Comparison of ENCODE assay signal across 11 cellular contexts in the genomic region with DNA sequence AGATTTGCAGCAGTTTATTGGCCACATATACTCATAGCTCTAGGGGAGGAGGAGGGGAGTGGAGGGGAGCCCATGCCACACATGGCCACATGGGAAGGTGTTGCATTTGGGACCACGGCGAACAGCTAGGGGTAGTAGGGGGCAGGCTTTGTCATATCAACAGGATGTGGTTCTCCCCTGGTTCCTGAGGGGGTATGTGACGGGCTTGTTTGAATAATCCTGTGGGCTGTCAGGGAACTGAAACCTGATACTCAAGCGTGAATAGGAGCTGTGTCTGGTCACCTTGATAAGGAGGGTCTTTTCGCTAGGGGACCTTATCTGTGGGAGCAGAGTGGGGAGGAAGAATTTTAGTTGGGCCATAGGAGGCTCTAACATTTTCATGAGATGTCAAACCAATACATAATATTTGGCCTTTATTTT.
DNase-seq lines count a peak whose midpoint lies in the region; ATAC-seq, FAIRE-seq and TF ChIP-seq lines count a peak whose summit lies in the region.
"Had no signal": no experiment of that assay in that cellular context is flagged by ENCODE, and none has a peak within 500 bp of the region (broad histone marks: within the 10 kb centered on the region; RNA-seq: fewer than 3 reads in every experiment).

No MANE protein-coding gene starts in this region.

- no peak for TF ChIP-seq CTCF in gastrocnemius medialis (IDR thresholded peaks at IDR 0.05 in 4 of 5, conservative IDR thresholded peaks at IDR 0.05 in 1 of 5)
- no peak for TF ChIP-seq CTCF in Calu3 (IDR thresholded peaks at IDR 0.05; ENCODE audit: unreplicated experiment)

- in situ Hi-C loops in gastrocnemius medialis (cut with MboI; ENCODE audit: low sequenced_read_pairs in 4 of 4), result loop anchor here in 1 of 4 donors (25.0 kb wide), 1 partner anchor 362 kb away; the partner anchor contains the start of gene PTGER3

- no peaks in the 10 kb centered on the region for H3K36me3 Mint-ChIP-seq in Calu3 (ENCODE audit: insufficient read depth, unreplicated experiment)
- H3K36me3 Mint-ChIP-seq: activated naive CD4-positive, alpha-beta T cell treated with anti-CD3 and anti-CD28 coated beads, Interleukin-2, amount 10 ng/mL, durations not matched to agents 7 days and 5 days had no signal

- H3K36me3 ChIP-seq in gastrocnemius medialis (no peaks in the 10 kb centered on the region), small intestine (ENCODE audit: control insufficient read depth in 2 of 2, insufficient read depth in 2 of 2, low read length in 2 of 2) (no peaks in the 10 kb centered on the region)
- H3K36me3 ChIP-seq: esophagus muscularis mucosa had no signal

- intact Hi-C loops in gastrocnemius medialis (cut with DNase I; ENCODE audit: low total_unique reads), result no loop called here
- intact Hi-C loops in Calu3 (cut with micrococcal nuclease; ENCODE audit: unreplicated experiment), result loop anchor here (10.0 kb wide), 1 partner anchor 141 kb away; no protein-coding TSS in a partner anchor

- no peak overlapping the region for H3K4me3 ChIP-seq in gastrocnemius medialis
- H3K4me3 ChIP-seq in small intestine (ENCODE audit: low read depth in 1 of 2, low read length in 2 of 2), result no peak overlapping the region
- H3K4me3 ChIP-seq: esophagus muscularis mucosa had no signal

- no peak for TF ChIP-seq POLR2A in gastrocnemius medialis (IDR thresholded peaks at IDR 0.05)

- no peak for FAIRE-seq in small intestine (lab: Jason Lieb, UNC)

- no peaks in the 10 kb centered on the region for H3K27me3 Mint-ChIP-seq in Calu3 (ENCODE audit: unreplicated experiment)
- H3K27me3 Mint-ChIP-seq: activated naive CD4-positive, alpha-beta T cell treated with anti-CD3 and anti-CD28 coated beads, Interleukin-2, amount 10 ng/mL, durations not matched to agents 7 days and 5 days had no signal

- H3K9me3 Mint-ChIP-seq in Calu3 (ENCODE audit: low read depth, unreplicated experiment), result no peaks in the 10 kb centered on the region
- H3K9me3 Mint-ChIP-seq: activated naive CD4-positive, alpha-beta T cell treated with anti-CD3 and anti-CD28 coated beads, Interleukin-2, amount 10 ng/mL, durations not matched to agents 7 days and 5 days; nephron progenitor cell had no signal

- H3K27me3 ChIP-seq in gastrocnemius medialis, result no peaks in the 10 kb centered on the region
- no peaks in the 10 kb centered on the region for H3K27me3 ChIP-seq in small intestine (ENCODE audit: control insufficient read depth in 2 of 2, insufficient read depth in 2 of 2, low read length in 2 of 2)
- H3K27me3 ChIP-seq: esophagus muscularis mucosa had no signal

- no peak overlapping the region for H3K27ac Mint-ChIP-seq in Calu3 (ENCODE audit: unreplicated experiment)
- H3K27ac Mint-ChIP-seq: activated naive CD4-positive, alpha-beta T cell treated with anti-CD3 and anti-CD28 coated beads, Interleukin-2, amount 10 ng/mL, durations not matched to agents 7 days and 5 days; nephron progenitor cell had no signal

- H3K4me1 Mint-ChIP-seq in Calu3 (ENCODE audit: low read depth, unreplicated experiment), result no peaks in the 10 kb centered on the region
- H3K4me1 Mint-ChIP-seq: activated naive CD4-positive, alpha-beta T cell treated with anti-CD3 and anti-CD28 coated beads, Interleukin-2, amount 10 ng/mL, durations not matched to agents 7 days and 5 days had no signal

- WGBS in small intestine, 3 donors, result 42 to 53% (median 44%) methylated on average over 5 of the region's 5 CpGs

- CTCF ChIA-PET in Calu3 (lab: Charles Lee), result no interaction called here

- H3K4me1 ChIP-seq in gastrocnemius medialis (no peaks in the 10 kb centered on the region), small intestine (ENCODE audit: control insufficient read depth in 2 of 2, insufficient read depth in 1 of 2, low read depth in 1 of 2, low read length in 1 of 2) (no peaks in the 10 kb centered on the region)

- BruUV-seq in Calu3 (replicated peaks; lab: Mats Ljungman, UMichigan), result no TSS peak

- ATAC-seq in GM18909 (IDR thresholded peaks at IDR 0.05; ENCODE audit: poor library complexity, unreplicated experiment) (peak; percentile 78), HG02610 (IDR thresholded peaks at IDR 0.05; ENCODE audit: unreplicated experiment) (peak; percentile 88), gastrocnemius medialis (no peak)

- DNase-seq in Kasumi-1 (lab: John Stamatoyannopoulos, UW), result peak; percentile 6 to 17
- DNase-seq in iPS-NIHi7 (ENCODE audit: extremely low spot score), result peak; percentile 59
- DNase-seq in gastrocnemius medialis, result no peak
- no peak for DNase-seq in putamen (ENCODE audit: low spot score)
- DNase-seq in Calu3, result no peak
- DNase-seq in small intestine, result no peak
- DNase-seq: activated naive CD4-positive, alpha-beta T cell treated with anti-CD3 and anti-CD28 coated beads, Interleukin-2, amount 10 ng/mL, durations not matched to agents 7 days and 5 days; nephron progenitor cell had no signal

- no peak overlapping the region for H3K4me3 Mint-ChIP-seq in Calu3 (ENCODE audit: low read depth, unreplicated experiment)
- H3K4me3 Mint-ChIP-seq: activated naive CD4-positive, alpha-beta T cell treated with anti-CD3 and anti-CD28 coated beads, Interleukin-2, amount 10 ng/mL, durations not matched to agents 7 days and 5 days; nephron progenitor cell had no signal

- H3K9me3 ChIP-seq in gastrocnemius medialis (no peaks in the 10 kb centered on the region), small intestine (ENCODE audit: control insufficient read depth, low read depth) (no peaks in the 10 kb centered on the region)
- H3K9me3 ChIP-seq: esophagus muscularis mucosa had no signal

- H3K27ac ChIP-seq in gastrocnemius medialis (no peak overlapping the region), small intestine (ENCODE audit: low read depth in 1 of 2, low read length in 1 of 2) (no peak overlapping the region)
- H3K27ac ChIP-seq: esophagus muscularis mucosa had no signal

Comparison
In these comparisons a context has a peak if more than half of its experiments do, and no peak if none do; other contexts are left out.
1. ATAC-seq: peak in GM18909 (single experiment) and HG02610 (single experiment); none in gastrocnemius medialis (0 of 2).
2. DNase-seq: peak in Kasumi-1 (2 of 2) and iPS-NIHi7 (single experiment); none in gastrocnemius medialis (0 of 2), putamen (single experiment), Calu3 (single experiment) and small intestine (single experiment).